ENCODE assay signal across 24 cellular contexts in genomic region chr3:100726706-100727105, GRCh38. TPM values are rescaled to one million over a fixed set of nuclear protein-coding genes. Genes with fewer than 3 reads are reported as not detected.
A peak's percentile ranks its signal among the peaks of the same experiment; 100 is the strongest.
DNase-seq lines count a peak whose midpoint lies in the region; ATAC-seq and TF ChIP-seq lines count a peak whose summit lies in the region.
"Had no signal": no experiment of that assay in that cellular context is flagged by ENCODE, and none has a peak within 500 bp of the region (broad histone marks: within the 10 kb centered on the region; RNA-seq: fewer than 3 reads in every experiment).

No MANE protein-coding gene starts in this region.

- H3K36me3 Mint-ChIP-seq in CD4-positive, alpha-beta memory T cell = peaks cover 41 to 59% of the 10 kb centered on the region in 2 donors
- peaks cover 58% of the 10 kb centered on the region for H3K36me3 Mint-ChIP-seq in activated CD8-positive, alpha-beta T cell treated with anti-CD3 and anti-CD28 coated beads for 36 hours (ENCODE audit: low read depth)
- H3K36me3 Mint-ChIP-seq in memory B cell = peaks cover 28% of the 10 kb centered on the region

- H3K4me3 ChIP-seq in CD4-positive, alpha-beta memory T cell (ENCODE audit: low read length in 2 of 2) = no peak overlapping the region
- H3K4me3 ChIP-seq: colonic mucosa, left lung, psoas muscle, sigmoid colon, SJCRH30, tibial artery had no signal

- POLR2A ChIA-PET in CD4-positive, alpha-beta memory T cell (lab: Charles Lee; ENCODE audit: partially characterized antibody) = no interaction called here
- POLR2A ChIA-PET in activated CD8-positive, alpha-beta T cell treated with anti-CD3 and anti-CD28 coated beads for 36 hours (lab: Charles Lee) = interaction anchor here (1.0 to 3.0 kb wide), 5 partner anchors 9 to 110 kb away, joined by 3 to 21 read pairs (median 5); partner anchors contain the start of gene TFG

- H3K9me3 Mint-ChIP-seq in CD4-positive, alpha-beta memory T cell = no peaks in the 10 kb centered on the region
- H3K9me3 Mint-ChIP-seq in activated CD8-positive, alpha-beta T cell treated with anti-CD3 and anti-CD28 coated beads for 36 hours = no peaks in the 10 kb centered on the region
- H3K9me3 Mint-ChIP-seq in memory B cell = no peaks in the 10 kb centered on the region
- H3K9me3 Mint-ChIP-seq: activated B cell treated with CpG ODN at 0.5 μM for 24 hours, IgD-negative memory B cell had no signal

- CTCF ChIA-PET in CD4-positive, alpha-beta memory T cell (lab: Charles Lee; ENCODE audit: partially characterized antibody) = interaction anchor here (1.0 to 2.1 kb wide), 2 partner anchors 11 to 13 kb away, joined by 3 to 5 read pairs; no protein-coding TSS in a partner anchor
- CTCF ChIA-PET in activated CD8-positive, alpha-beta T cell treated with anti-CD3 and anti-CD28 coated beads for 36 hours (lab: Charles Lee) = interaction anchor here (0.7 to 2.8 kb wide), 13 partner anchors 9 to 632 kb away, joined by 3 to 18 read pairs (median 4); no protein-coding TSS in a partner anchor

- H3K4me3 Mint-ChIP-seq in CD4-positive, alpha-beta memory T cell = peak overlapping the region in 1 of 8 donors; percentile 29
- H3K4me3 Mint-ChIP-seq in activated CD8-positive, alpha-beta T cell treated with anti-CD3 and anti-CD28 coated beads for 36 hours = no peak overlapping the region
- no peak overlapping the region for H3K4me3 Mint-ChIP-seq in memory B cell
- H3K4me3 Mint-ChIP-seq: activated B cell treated with CpG ODN at 0.5 μM for 24 hours; activated naive CD8-positive, alpha-beta T cell; IgD-negative memory B cell had no signal

- H3K9me3 ChIP-seq in CD4-positive, alpha-beta memory T cell (ENCODE audit: control insufficient read depth in 1 of 2, low read length in 2 of 2) = no peaks in the 10 kb centered on the region
- H3K9me3 ChIP-seq: colonic mucosa, left lung, neutrophil, psoas muscle, sigmoid colon, SJCRH30, tibial artery had no signal

- peak overlapping the region; percentile 1; the same call in 1 of the 2 replicates for H3K27ac ChIP-seq in 22Rv1
- H3K27ac ChIP-seq in CD4-positive, alpha-beta memory T cell (ENCODE audit: low read depth, low read length) = no peak overlapping the region
- H3K27ac ChIP-seq: colonic mucosa, left lung, neutrophil, psoas muscle, sigmoid colon, SJCRH30, tibial artery had no signal

- no peaks in the 10 kb centered on the region for H3K27me3 Mint-ChIP-seq in CD4-positive, alpha-beta memory T cell
- H3K27me3 Mint-ChIP-seq in activated CD8-positive, alpha-beta T cell treated with anti-CD3 and anti-CD28 coated beads for 36 hours = no peaks in the 10 kb centered on the region
- H3K27me3 Mint-ChIP-seq in memory B cell = no peaks in the 10 kb centered on the region
- H3K27me3 Mint-ChIP-seq: activated B cell treated with CpG ODN at 0.5 μM for 24 hours; activated naive CD8-positive, alpha-beta T cell; IgD-negative memory B cell had no signal

- H3K27me3 ChIP-seq in CD4-positive, alpha-beta memory T cell (ENCODE audit: insufficient read depth, low read length) = no peaks in the 10 kb centered on the region
- H3K27me3 ChIP-seq: colonic mucosa, left lung, neutrophil, sigmoid colon, SJCRH30, tibial artery had no signal

- peaks cover 20% of the 10 kb centered on the region for H3K36me3 ChIP-seq in CD4-positive, alpha-beta memory T cell (ENCODE audit: insufficient read depth, low read length)
- H3K36me3 ChIP-seq: colonic mucosa had no signal

- H3K4me1 ChIP-seq in CD4-positive, alpha-beta memory T cell (ENCODE audit: insufficient read depth, low read length) = no peaks in the 10 kb centered on the region
- H3K4me1 ChIP-seq: colonic mucosa, left lung, psoas muscle, SJCRH30 had no signal

- intact Hi-C loops in CD4-positive, alpha-beta memory T cell (cut with micrococcal nuclease) = loop anchor here (2.0 kb wide), 1 partner anchor 18 kb away; the partner anchor contains the start of gene TFG
- intact Hi-C loops in activated CD8-positive, alpha-beta T cell treated with anti-CD3 and anti-CD28 coated beads for 36 hours (cut with micrococcal nuclease) = loop anchor here (1.0 kb wide), 1 partner anchor 110 kb away; no protein-coding TSS in a partner anchor

- H3K4me1 Mint-ChIP-seq in CD4-positive, alpha-beta memory T cell = peaks cover 17 to 21% (median 18%) of the 10 kb centered on the region in 4 donors
- H3K4me1 Mint-ChIP-seq in activated CD8-positive, alpha-beta T cell treated with anti-CD3 and anti-CD28 coated beads for 36 hours (ENCODE audit: low read depth) = peaks cover 10% of the 10 kb centered on the region
- H3K4me1 Mint-ChIP-seq in memory B cell = peaks cover 3% of the 10 kb centered on the region

- TF ChIP-seq CTCF in 22Rv1 (IDR thresholded peaks at IDR 0.05) = no peak
- TF ChIP-seq CTCF in activated CD8-positive, alpha-beta T cell treated with anti-CD3 and anti-CD28 coated beads for 36 hours (IDR thresholded peaks at IDR 0.05) = no peak

- DNase-seq in CD4-positive, alpha-beta memory T cell = no peak
- no peak for DNase-seq in activated CD8-positive, alpha-beta T cell treated with anti-CD3 and anti-CD28 coated beads for 36 hours
- no peak for DNase-seq in memory B cell (ENCODE audit: low spot score in 2 of 2)
- DNase-seq in HT-29 (ENCODE audit: low spot score) = no peak
- DNase-seq in effector CD8-positive, alpha-beta T cell (lab: John Stamatoyannopoulos, UW) = no peak
- DNase-seq in NCI-H2081 (lab: John Stamatoyannopoulos, UW) = no peak
- DNase-seq: activated B cell treated with CpG ODN at 0.5 μM for 24 hours; activated CD8-positive, alpha-beta memory T cell treated with anti-CD3 and anti-CD28 coated beads, Interleukin-2, amount 50 U/mL, for 48 hours; activated effector memory CD4-positive, alpha-beta T cell treated with anti-CD3 and anti-CD28 coated beads, Interleukin-2, amount 50 U/mL, for 16 hours; colonic mucosa; COR-L47; DMS53; left lung; mesenchymal stem cell; NCI-H446; psoas muscle; sigmoid colon; SJCRH30; stimulated activated CD4-positive, alpha-beta T cell treated with anti-CD3 and anti-CD28 coated beads, Interleukin-4, amount 100 ng/mL, for 24 hours; tibial artery had no signal

- H3K27ac Mint-ChIP-seq in CD4-positive, alpha-beta memory T cell = peak overlapping the region in 5 of 7 donors; percentile 8 to 72 (median 23)
- H3K27ac Mint-ChIP-seq in activated CD8-positive, alpha-beta T cell treated with anti-CD3 and anti-CD28 coated beads for 36 hours = peak overlapping the region; percentile 2
- H3K27ac Mint-ChIP-seq in memory B cell = peak overlapping the region; percentile 8
- H3K27ac Mint-ChIP-seq: activated B cell treated with CpG ODN at 0.5 μM for 24 hours; activated naive CD8-positive, alpha-beta T cell; IgD-negative memory B cell had no signal

- ATAC-seq in activated CD8-positive, alpha-beta T cell treated with anti-CD3 and anti-CD28 coated beads for 36 hours = no peak
- no peak for ATAC-seq in memory B cell (ENCODE audit: low read depth)
- ATAC-seq: left lung, psoas muscle had no signal

RNA-seq across cellular contexts. Expression of gene TFG, which starts 17.4 kb away (rescaled TPM):
- total RNA-seq in CD4-positive, alpha-beta memory T cell = 10 to 100 TPM; 42.3 to 44.9 TPM
- polyA plus RNA-seq in CD4-positive, alpha-beta memory T cell = 10 to 100 TPM; 50.8 to 56.6 TPM
- 10 to 100 TPM; 59.2 TPM for total RNA-seq in activated CD8-positive, alpha-beta T cell treated with anti-CD3 and anti-CD28 coated beads for 36 hours
- total RNA-seq in HT-29 (2014; rRNA removed; shearing (Covaris generic)) = 60.9 and 68.2 TPM in 2 replicates
